9 cellular contexts compared by ENCODE assay signal in genomic region chr2:233414273-233414654, GRCh38. TPM values are rescaled to one million over a fixed set of nuclear protein-coding genes. Genes with fewer than 3 reads are reported as not detected.
DNase-seq lines count a peak whose midpoint lies in the region; ATAC-seq and TF ChIP-seq lines count a peak whose summit lies in the region.
"Had no signal": no experiment of that assay in that cellular context is flagged by ENCODE, and none has a peak within 500 bp of the region (broad histone marks: within the 10 kb centered on the region; RNA-seq: fewer than 3 reads in every experiment).

No MANE protein-coding gene starts in this region.

- no peak for TF ChIP-seq POLR2A in heart left ventricle (IDR thresholded peaks at IDR 0.05)

- peak overlapping the region; percentile 77 for H3K4me2 ChIP-seq in skeletal muscle satellite cell (ENCODE audit: low read length)

- peak in 1 of 12 donors; percentile 4 for TF ChIP-seq CTCF in heart left ventricle (IDR thresholded peaks at IDR 0.05)

- H3K9ac ChIP-seq in skeletal muscle satellite cell (ENCODE audit: low read depth, low read length): peak overlapping the region; percentile 83

- peaks cover 20% of the 10 kb centered on the region for H3K4me1 ChIP-seq in SJCRH30
- peaks cover 3 to 70% (median 44%) of the 10 kb centered on the region in 12 donors for H3K4me1 ChIP-seq in heart left ventricle
- H3K4me1 ChIP-seq in skeletal muscle satellite cell (ENCODE audit: control insufficient read depth, insufficient read depth, low read length): peaks cover 30% of the 10 kb centered on the region

- H3K4me3 ChIP-seq in SJCRH30 (no peak overlapping the region), heart left ventricle (no peak overlapping the region), skeletal muscle satellite cell (ENCODE audit: low read length) (peak overlapping the region; percentile 53)

- 48 to 71% (median 62%) methylated on average over 4 of the region's 4 CpGs for WGBS in heart left ventricle, 4 donors

- DNase-seq in EH (ENCODE audit: low read depth) (peak; percentile 41), SJCRH30 (peak; percentile 55 to 56), heart left ventricle (no peak), DMS 273 treated with DMSO at 0.1 percent for 48 hours (lab: John Stamatoyannopoulos, UW) (no peak), hypothalamus (lab: John Stamatoyannopoulos, UW) (no peak)
- DNase-seq: Karpas-422 had no signal

- H3K9me3 ChIP-seq in SJCRH30 (replicated peaks) (peaks cover 12% of the 10 kb centered on the region), heart left ventricle (peaks cover 0 to 23% (median 2%) of the 10 kb centered on the region in 12 donors), skeletal muscle satellite cell (replicated peaks; ENCODE audit: low read length) (no peaks in the 10 kb centered on the region)

- ATAC-seq in heart left ventricle (peak in 3 of 4 donors; percentile 2 to 40 (median 14)), GM19023 (IDR thresholded peaks at IDR 0.05; ENCODE audit: unreplicated experiment) (no peak), GM18519 (IDR thresholded peaks at IDR 0.05; ENCODE audit: low FRiP score, unreplicated experiment) (no peak)

- intact Hi-C loops in heart left ventricle (cut with DNase I): no loop called here

- H3K36me3 ChIP-seq in SJCRH30: peaks cover 4% of the 10 kb centered on the region; the same call in 1 of the 2 replicates
- peaks cover 0 to 4% (median 0%) of the 10 kb centered on the region in 9 donors for H3K36me3 ChIP-seq in heart left ventricle
- H3K36me3 ChIP-seq in skeletal muscle satellite cell (ENCODE audit: insufficient read depth, low read length): no peaks in the 10 kb centered on the region

- H3K27ac ChIP-seq in SJCRH30 (peak overlapping the region; percentile 46), heart left ventricle (peak overlapping the region; percentile 50 to 90 (median 76))

- no peaks in the 10 kb centered on the region for H3K27me3 ChIP-seq in SJCRH30
- H3K27me3 ChIP-seq in heart left ventricle: no peaks in the 10 kb centered on the region
- H3K27me3 ChIP-seq in skeletal muscle satellite cell (ENCODE audit: control insufficient read depth, insufficient read depth, low read length): no peaks in the 10 kb centered on the region

RNA-seq across cellular contexts. Expression of gene DGKD, which starts 60.0 kb away (rescaled TPM):
- 21.6 and 28.2 TPM in 2 replicates for total RNA-seq in SJCRH30 (2014; rRNA removed; shearing (Covaris generic))
- total RNA-seq in heart left ventricle: 10 to 100 TPM; 15.5 to 67.3 (median 42.8) TPM
- 10 to 100 TPM; 51.2 to 88.6 TPM for polyA plus RNA-seq in heart left ventricle
- total RNA-seq in skeletal muscle satellite cell (2012; rRNA removed): 5.8 and 8.1 TPM in 2 replicates

Comparison
In these comparisons a context has a peak if more than half of its experiments do, and no peak if none do; other contexts are left out.
1. DNase-seq: peak in EH (single experiment) and SJCRH30 (2 of 2); none in heart left ventricle (0 of 5), DMS 273 treated with DMSO at 0.1 percent for 48 hours (single experiment) and hypothalamus (0 of 51).
2. ATAC-seq: peak in heart left ventricle (3 of 4); none in GM19023 (single experiment) and GM18519 (single experiment).